In the genomic region with DNA sequence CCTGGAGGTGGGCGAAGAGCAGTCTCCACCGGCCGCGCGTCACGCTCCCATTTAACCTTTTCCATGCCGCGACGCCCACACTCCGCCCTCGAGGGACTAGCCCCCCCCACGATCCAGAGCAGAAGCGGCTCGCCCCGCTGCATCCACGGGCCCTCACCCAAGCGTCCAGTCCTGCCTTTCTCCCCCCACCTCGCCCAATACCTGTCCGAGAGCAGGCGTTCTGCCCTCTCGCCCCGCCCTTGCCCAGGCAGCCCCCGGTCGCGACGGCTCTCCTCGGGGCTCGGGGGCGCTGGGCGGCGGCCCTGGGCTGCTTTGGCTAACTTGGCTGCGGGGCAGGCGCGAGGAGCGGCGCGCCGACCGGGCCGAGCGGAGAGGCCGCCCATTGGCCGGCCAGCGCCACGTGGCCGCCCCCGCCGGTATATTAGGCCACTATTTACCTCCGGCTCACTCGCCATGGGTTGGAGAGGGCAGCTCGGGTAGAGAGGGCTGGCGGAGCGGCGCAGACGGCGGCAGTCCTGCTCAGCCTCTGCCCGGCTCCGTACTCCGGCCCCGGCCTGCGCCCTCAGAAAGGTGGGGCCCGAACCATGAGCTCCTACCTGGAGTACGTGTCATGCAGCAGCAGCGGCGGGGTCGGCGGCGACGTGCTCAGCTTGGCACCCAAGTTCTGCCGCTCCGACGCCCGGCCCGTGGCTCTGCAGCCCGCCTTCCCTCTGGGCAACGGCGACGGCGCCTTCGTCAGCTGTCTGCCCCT, we compare ENCODE assay signal across 8 cellular contexts. TPM values are rescaled to one million over a fixed set of nuclear protein-coding genes. Genes with fewer than 3 reads are reported as not detected.
DNase-seq lines count a peak whose midpoint lies in the region; ATAC-seq and TF ChIP-seq lines count a peak whose summit lies in the region.

A gene (plus strand): TSS at position 451 of the 751 bp plus-strand sequence. CDS start 134 bp downstream, at position 585.

- intact Hi-C loops in vagina (cut with DNase I) = no loop called here

- TF ChIP-seq RAD21 in SK-N-SH (IDR thresholded peaks at IDR 0.05; ENCODE audit: low read length) = no peak

- H3K9me3 ChIP-seq in SK-N-SH = no peaks in the 10 kb centered on the region
- H3K9me3 ChIP-seq in muscle layer of colon (ENCODE audit: low read length) = no peaks in the 10 kb centered on the region
- H3K9me3 ChIP-seq in vagina = no peaks in the 10 kb centered on the region

- H3K36me3 ChIP-seq in SK-N-SH (replicated peaks in 1 of 2; ENCODE audit: control insufficient read depth in 1 of 2, insufficient read depth in 2 of 2, low read length in 1 of 2) = no peaks in the 10 kb centered on the region
- no peaks in the 10 kb centered on the region for H3K36me3 ChIP-seq in muscle layer of colon (ENCODE audit: insufficient read depth, low read length)
- no peaks in the 10 kb centered on the region for H3K36me3 ChIP-seq in vagina

- peak within 1 kb of the TSS; percentile 39; the same call in 1 of the 2 replicates for H3K9ac ChIP-seq in SK-N-SH
- no peak within 1 kb of the TSS for H3K9ac ChIP-seq in muscle layer of colon (ENCODE audit: low read length)

- peak within 1 kb of the TSS; percentile 91 for H3K4me2 ChIP-seq in SK-N-SH

- H3F3A ChIP-seq in SK-N-SH (replicated peaks; ENCODE audit: insufficient read depth) = no peaks in the 10 kb centered on the region

- peak within 1 kb of the TSS in 1 of 2 experiments; percentile 67; a peak in 1 of 4 replicates for H3K27ac ChIP-seq in SK-N-SH (ENCODE audit: low read depth in 2 of 2, low read length in 1 of 2)
- no peak within 1 kb of the TSS for H3K27ac ChIP-seq in muscle layer of colon (ENCODE audit: low read depth, low read length)
- peak within 1 kb of the TSS; percentile 32 for H3K27ac ChIP-seq in vagina

- no peaks in the 10 kb centered on the region for H4K20me1 ChIP-seq in SK-N-SH (ENCODE audit: insufficient read depth)

- DNase-seq in Caki2 (ENCODE audit: low read depth) (peak; percentile 77), SK-N-SH (peak; percentile 95), epithelial cell of esophagus (ENCODE audit: low read depth) (peak; percentile 22), vagina (ENCODE audit: extremely low spot score in 2 of 2) (no peak)

- in situ Hi-C loops in Caki2 (cut with HindIII; ENCODE audit: low pct_unique_long_range_greater_than_20kb, low sequenced_read_pairs) = no loop called here

- H3K9me2 ChIP-seq in SK-N-SH = no peaks in the 10 kb centered on the region

- CTCF ChIA-PET in SK-N-SH (lab: Yijun Ruan, JAX) = interaction anchor here (0.9 to 2.4 kb wide), 6 partner anchors 13 to 446 kb away, joined by 3 to 13 read pairs (median 4); no protein-coding TSS in a partner anchor

- TF ChIP-seq CTCF in SK-N-SH (IDR thresholded peaks at IDR 0.05) (no peak), epithelial cell of esophagus (IDR thresholded peaks at IDR 0.05; ENCODE audit: insufficient read depth, low read depth, low read length, missing control alignments) (no peak), vagina (IDR thresholded peaks at IDR 0.05) (no peak)

- POLR2A ChIA-PET in SK-N-SH (lab: Yijun Ruan, JAX) = interaction anchor here (0.6 to 2.6 kb wide), 6 partner anchors 12 to 629 kb away, joined by 3 to 5 read pairs (median 4); a partner anchor contains a TSS

- TF ChIP-seq POLR2A in vagina (IDR thresholded peaks at IDR 0.05) = no peak

- peak within 1 kb of the TSS; percentile 73 to 76 for H3K4me3 ChIP-seq in SK-N-SH (ENCODE audit: low read depth in 2 of 2, low read length in 1 of 2)
- H3K4me3 ChIP-seq in epithelial cell of esophagus (ENCODE audit: low read length) = peak within 1 kb of the TSS; percentile 38
- H3K4me3 ChIP-seq in muscle layer of colon (ENCODE audit: low read depth in 1 of 2, low read length in 2 of 2) = peak within 1 kb of the TSS; percentile 70 to 76
- H3K4me3 ChIP-seq in vagina = peak within 1 kb of the TSS; percentile 46 to 57

- under 1% methylated on average over 31 of the region's 80 CpGs for WGBS in SK-N-SH (ENCODE audit: low lambda C conversion rate)

- no peaks in the 10 kb centered on the region for H3K79me2 ChIP-seq in SK-N-SH (ENCODE audit: insufficient read depth)

- H3K4me1 ChIP-seq in SK-N-SH (ENCODE audit: control insufficient read depth in 1 of 2, insufficient read depth in 2 of 2, low read depth in 1 of 2, low read length in 1 of 2) = peaks cover 0 to 10% of the 10 kb centered on the region in 2 experiments; a peak in 1 of 4 replicates
- peaks cover 13% of the 10 kb centered on the region for H3K4me1 ChIP-seq in muscle layer of colon (ENCODE audit: insufficient read depth, low read length)
- H3K4me1 ChIP-seq in vagina = peaks cover 25% of the 10 kb centered on the region

- peaks cover 9% of the 10 kb centered on the region; the same call in 1 of the 2 replicates for H3K27me3 ChIP-seq in SK-N-SH (ENCODE audit: insufficient read depth)
- peaks cover 20 to 37% of the 10 kb centered on the region in 2 donors for H3K27me3 ChIP-seq in muscle layer of colon (ENCODE audit: control insufficient read depth in 1 of 2, insufficient read depth in 2 of 2, low read length in 2 of 2)
- H3K27me3 ChIP-seq in vagina = peaks cover 20% of the 10 kb centered on the region

- ATAC-seq in HG02798 (IDR thresholded peaks at IDR 0.05; ENCODE audit: poor library complexity, unreplicated experiment) (peak; percentile 59), HG03196 (IDR thresholded peaks at IDR 0.05; ENCODE audit: unreplicated experiment) (no peak), HG02981 (IDR thresholded peaks at IDR 0.05; ENCODE audit: unreplicated experiment) (no peak)

- no peak for TF ChIP-seq EP300 in SK-N-SH (IDR thresholded peaks at IDR 0.05; ENCODE audit: borderline replicate concordance in 1 of 2, low read depth in 1 of 2, low read length in 1 of 2)

- peak within 1 kb of the TSS; percentile 89 for H2AFZ ChIP-seq in SK-N-SH (ENCODE audit: low read depth)

TF ChIP-seq in SK-N-SH, 30 proteins besides CTCF, POLR2A, EP300 and RAD21:
- TF ChIP-seq MEF2A (IDR thresholded peaks at IDR 0.05; ENCODE audit: borderline replicate concordance, low read depth) (no peak), RXRA (IDR thresholded peaks at IDR 0.05; ENCODE audit: borderline replicate concordance, low read depth) (no peak), MXI1 (IDR thresholded peaks at IDR 0.05; ENCODE audit: low read depth, low read length) (peak; percentile 53; the same call in 1 of the 2 replicates)
- TF ChIP-seq, protein P1, sequence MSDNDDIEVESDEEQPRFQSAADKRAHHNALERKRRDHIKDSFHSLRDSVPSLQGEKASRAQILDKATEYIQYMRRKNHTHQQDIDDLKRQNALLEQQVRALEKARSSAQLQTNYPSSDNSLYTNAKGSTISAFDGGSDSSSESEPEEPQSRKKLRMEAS (IDR thresholded peaks at IDR 0.05; ENCODE audit: low read depth) = peak; percentile 23
- TF ChIP-seq, protein P2, sequence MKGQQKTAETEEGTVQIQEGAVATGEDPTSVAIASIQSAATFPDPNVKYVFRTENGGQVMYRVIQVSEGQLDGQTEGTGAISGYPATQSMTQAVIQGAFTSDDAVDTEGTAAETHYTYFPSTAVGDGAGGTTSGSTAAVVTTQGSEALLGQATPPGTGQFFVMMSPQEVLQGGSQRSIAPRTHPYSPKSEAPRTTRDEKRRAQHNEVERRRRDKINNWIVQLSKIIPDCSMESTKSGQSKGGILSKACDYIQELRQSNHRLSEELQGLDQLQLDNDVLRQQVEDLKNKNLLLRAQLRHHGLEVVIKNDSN (IDR thresholded peaks at IDR 0.05; ENCODE audit: borderline replicate concordance, low read depth) = peak; percentile 92
- TF ChIP-seq, protein P3, sequence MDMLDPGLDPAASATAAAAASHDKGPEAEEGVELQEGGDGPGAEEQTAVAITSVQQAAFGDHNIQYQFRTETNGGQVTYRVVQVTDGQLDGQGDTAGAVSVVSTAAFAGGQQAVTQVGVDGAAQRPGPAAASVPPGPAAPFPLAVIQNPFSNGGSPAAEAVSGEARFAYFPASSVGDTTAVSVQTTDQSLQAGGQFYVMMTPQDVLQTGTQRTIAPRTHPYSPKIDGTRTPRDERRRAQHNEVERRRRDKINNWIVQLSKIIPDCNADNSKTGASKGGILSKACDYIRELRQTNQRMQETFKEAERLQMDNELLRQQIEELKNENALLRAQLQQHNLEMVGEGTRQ (IDR thresholded peaks at IDR 0.05; ENCODE audit: borderline replicate concordance, low read depth, low read length) = peak; percentile 71

RNA-seq across cellular contexts. Expression of the gene that starts here (rescaled TPM):
- 2.4 TPM in 1 of 2 replicates, not detected in the other for total RNA-seq in Caki2 (2014; rRNA removed; shearing (Covaris generic); ENCODE audit: low replicate concordance)
- polyA plus RNA-seq in SK-N-SH (2012; rRNA removed) = not detected in 2 replicates
- 0.03 TPM in 1 of 2 replicates, not detected in the other for polyA plus RNA-seq in SK-N-SH (2012; cell fraction: cytosol; rRNA removed)
- polyA plus RNA-seq in SK-N-SH (2012; cell fraction: nucleus; rRNA removed) = 0.02 and 0.12 TPM in 2 replicates
- total RNA-seq in vagina = 1.2 TPM

Comparison
In these comparisons a context has a peak if more than half of its experiments do, and no peak if none do; other contexts are left out.
1. Peak in DNase-seq, H3K4me3 ChIP-seq, H3K9ac ChIP-seq and H3K4me2 ChIP-seq in SK-N-SH; RNA of the gene not detected or under 1 TPM.
2. DNase-seq: peak in Caki2 (single experiment) and epithelial cell of esophagus (single experiment); none in vagina (0 of 2).
3. Peak in every context shown above with its lines, with median percentiles within 50 percentile points of each other: H3K4me3 ChIP-seq.